ENCODE assay signal across 24 cellular contexts in the genomic region with DNA sequence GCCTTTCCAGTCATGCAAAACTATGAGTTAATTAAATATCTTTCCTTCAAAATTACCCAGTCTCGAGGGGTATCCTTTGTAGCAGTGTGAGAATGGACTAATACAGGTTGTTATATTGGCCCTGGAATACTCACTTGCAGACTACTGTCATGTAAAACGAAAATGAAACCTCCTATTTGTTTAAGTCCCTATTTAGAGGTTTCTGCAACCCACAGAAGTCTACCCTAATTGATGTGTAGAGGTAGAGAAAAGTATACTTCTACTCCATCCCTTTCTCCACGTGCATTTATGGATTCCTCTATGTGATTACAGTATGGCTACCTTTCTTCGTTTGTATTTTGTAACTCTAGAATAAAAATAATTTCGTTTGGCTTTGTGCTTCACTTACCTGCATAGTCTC.
DNase-seq lines count a peak whose midpoint lies in the region; ATAC-seq, FAIRE-seq and TF ChIP-seq lines count a peak whose summit lies in the region.
"Had no signal": no experiment of that assay in that cellular context is flagged by ENCODE, and none has a peak within 500 bp of the region (broad histone marks: within the 10 kb centered on the region; RNA-seq: fewer than 3 reads in every experiment).

No MANE protein-coding gene starts in this region.

- H3K27ac Mint-ChIP-seq in memory B cell: no peak overlapping the region
- no peak overlapping the region for H3K27ac Mint-ChIP-seq in osteocyte (ENCODE audit: unreplicated experiment)
- no peak overlapping the region for H3K27ac Mint-ChIP-seq in activated naive CD8-positive, alpha-beta T cell treated with anti-CD3 and anti-CD28 coated beads for 36 hours
- H3K27ac Mint-ChIP-seq: activated naive CD4-positive, alpha-beta T cell treated with anti-CD3 and anti-CD28 coated beads for 36 hours; activated T-cell treated with anti-CD3 and anti-CD28 coated beads, Interleukin-2, amount 50 U/mL, for 72 hours; dendritic cell treated with granulocyte-macrophage colony-stimulating factor and Interleukin-4, amounts not matched to agents 40 ng/mL and 50 ng/mL, for 4 days; T-helper 1 cell treated with Interleukin-12 subunit alpha and Interleukin-12 subunit beta and Interleukin-4 antibody, amounts not matched to agents 30 μg/mL and 1 μg/mL, for 36 hours had no signal

- H3K27ac ChIP-seq in HepG2 (ENCODE audit: extremely low read length, insufficient read depth, low read length) (no peak overlapping the region), right lobe of liver (no peak overlapping the region), Karpas-422 (ENCODE audit: low read length) (peak overlapping the region; percentile 20)
- H3K27ac ChIP-seq: BLaER1 treated with 17β-estradiol and CSF1 and Interleukin-3, amounts not matched to agents 10 nM and 100 nM; cardiac muscle cell; GM23248; skin epidermis; suprapubic skin had no signal

- H3K79me2 ChIP-seq in HepG2 (ENCODE audit: insufficient read depth, low read length) (no peaks in the 10 kb centered on the region), Karpas-422 (ENCODE audit: low read length) (no peaks in the 10 kb centered on the region)

- TF ChIP-seq POLR2A in HepG2 (IDR thresholded peaks at IDR 0.05; ENCODE audit: insufficient read depth in 1 of 2, low read depth in 2 of 2, low read length in 2 of 2) (no peak), right lobe of liver (IDR thresholded peaks at IDR 0.05) (no peak)

- no peak for ATAC-seq in HepG2
- no peak for ATAC-seq in right lobe of liver
- ATAC-seq in HG02798 (IDR thresholded peaks at IDR 0.05; ENCODE audit: poor library complexity, unreplicated experiment): peak; percentile 63
- no peak for ATAC-seq in memory B cell (ENCODE audit: low read depth)
- ATAC-seq: activated T-cell treated with anti-CD3 and anti-CD28 coated beads, Interleukin-2, amount 50 U/mL, for 72 hours had no signal

- POLR2A ChIA-PET in HepG2 (lab: Yijun Ruan, JAX): no interaction called here

- DNase-seq in HepG2 (ENCODE audit: low spot score): no peak
- DNase-seq in right lobe of liver: no peak
- peak; percentile 76 for DNase-seq in Karpas-422
- DNase-seq in memory B cell (ENCODE audit: low spot score in 2 of 2): no peak
- no peak for DNase-seq in NCI-H1930 (lab: John Stamatoyannopoulos, UW)
- DNase-seq in osteocyte (ENCODE audit: extremely low spot score, unreplicated experiment): no peak
- DNase-seq in activated naive CD8-positive, alpha-beta T cell treated with anti-CD3 and anti-CD28 coated beads for 36 hours: no peak
- DNase-seq: activated CD4-positive, alpha-beta T cell treated with anti-CD3 and anti-CD28 coated beads for 48 hours; activated naive CD4-positive, alpha-beta T cell treated with anti-CD3 and anti-CD28 coated beads for 36 hours; activated T-cell treated with anti-CD3 and anti-CD28 coated beads, Interleukin-2, amount 50 U/mL, for 72 hours; glutamatergic neuron; GM23248; mammary epithelial cell; NCI-H1436 treated with DMSO at 0.1 percent for 48 hours; NCI-H2171 treated with DMSO at 0.1 percent for 48 hours; NCI-H526; stimulated activated CD4-positive, alpha-beta T cell treated with anti-CD3 and anti-CD28 coated beads, Interleukin-1b, Interleukin-23, amount 100 ng/mL, for 48 hours had no signal

- TF ChIP-seq EP300 in HepG2 (IDR thresholded peaks at IDR 0.05; ENCODE audit: low read depth in 2 of 2, low read length in 2 of 2): no peak
- no peak for TF ChIP-seq EP300 in HepG2 (CRISPR knock-in tag; IDR thresholded peaks at IDR 0.05; ENCODE audit: borderline replicate concordance)

- intact Hi-C loops in HepG2 (cut with micrococcal nuclease; ENCODE audit: unreplicated experiment) (no loop called here), right lobe of liver (cut with DNase I) (no loop called here)

- in situ Hi-C loops in HepG2 (cut with HindIII; ENCODE audit: extremely low pct_ligation_motif_present, low pct_unique_long_range_greater_than_20kb): no loop called here

- H3K4me1 ChIP-seq in HepG2 (ENCODE audit: insufficient read depth, low read length) (no peaks in the 10 kb centered on the region), right lobe of liver (no peaks in the 10 kb centered on the region), Karpas-422 (ENCODE audit: low read length) (peaks cover 14% of the 10 kb centered on the region)
- H3K4me1 ChIP-seq: BLaER1 treated with 17β-estradiol and CSF1 and Interleukin-3, amounts not matched to agents 10 nM and 100 nM; suprapubic skin had no signal

- H4K20me1 ChIP-seq in HepG2 (ENCODE audit: insufficient read depth, low read length) (no peaks in the 10 kb centered on the region), Karpas-422 (ENCODE audit: insufficient read depth, low read depth, low read length) (no peaks in the 10 kb centered on the region)
- H4K20me1 ChIP-seq: BLaER1 treated with 17β-estradiol and CSF1 and Interleukin-3, amounts not matched to agents 10 nM and 100 nM had no signal

- H3K4me3 ChIP-seq in HepG2 (replicated peaks in 1 of 3; ENCODE audit: insufficient read depth in 1 of 3, low read depth in 2 of 3, low read length in 3 of 3) (no peak overlapping the region), right lobe of liver (no peak overlapping the region), Karpas-422 (ENCODE audit: low read length) (peak overlapping the region; percentile 47)
- H3K4me3 ChIP-seq: BLaER1 treated with 17β-estradiol and CSF1 and Interleukin-3, amounts not matched to agents 10 nM and 100 nM; cardiac muscle cell; GM23248; skin epidermis; suprapubic skin had no signal

- H3K4me1 Mint-ChIP-seq in memory B cell (peaks cover 2% of the 10 kb centered on the region), osteocyte (ENCODE audit: unreplicated experiment) (no peaks in the 10 kb centered on the region)
- H3K4me1 Mint-ChIP-seq in activated naive CD8-positive, alpha-beta T cell treated with anti-CD3 and anti-CD28 coated beads for 36 hours: no peaks in the 10 kb centered on the region

- no TSS peak for BruUV-seq in HepG2 (replicated peaks; lab: Mats Ljungman, UMichigan)

- H3K9ac ChIP-seq in HepG2 (ENCODE audit: insufficient read depth, low read depth, low read length): no peak overlapping the region
- peak overlapping the region; percentile 5; the same call in 1 of the 2 replicates for H3K9ac ChIP-seq in Karpas-422 (ENCODE audit: low read length)
- H3K9ac ChIP-seq: BLaER1 treated with 17β-estradiol and CSF1 and Interleukin-3, amounts not matched to agents 10 nM and 100 nM; GM23248 had no signal

- H3K27me3 Mint-ChIP-seq in memory B cell (no peaks in the 10 kb centered on the region), osteocyte (ENCODE audit: unreplicated experiment) (no peaks in the 10 kb centered on the region)
- no peaks in the 10 kb centered on the region for H3K27me3 Mint-ChIP-seq in activated naive CD8-positive, alpha-beta T cell treated with anti-CD3 and anti-CD28 coated beads for 36 hours
- H3K27me3 Mint-ChIP-seq: dendritic cell treated with granulocyte-macrophage colony-stimulating factor and Interleukin-4, amounts not matched to agents 40 ng/mL and 50 ng/mL, for 4 days had no signal

- peak overlapping the region; percentile 45 for H3K4me2 ChIP-seq in HepG2 (ENCODE audit: low read depth, low read length)
- H3K4me2 ChIP-seq in Karpas-422 (ENCODE audit: low read depth, low read length, poor library complexity, severe bottlenecking): peak overlapping the region; percentile 61

- H3K36me3 ChIP-seq in HepG2 (replicated peaks in 1 of 2; ENCODE audit: control insufficient read depth in 1 of 2, insufficient read depth in 2 of 2, low read length in 2 of 2) (no peaks in the 10 kb centered on the region), right lobe of liver (no peaks in the 10 kb centered on the region), Karpas-422 (ENCODE audit: insufficient read depth, low read length) (no peaks in the 10 kb centered on the region)
- H3K36me3 ChIP-seq: BLaER1 treated with 17β-estradiol and CSF1 and Interleukin-3, amounts not matched to agents 10 nM and 100 nM; cardiac muscle cell; suprapubic skin had no signal

- no peaks in the 10 kb centered on the region for H3K9me3 ChIP-seq in HepG2 (ENCODE audit: low read length)
- no peaks in the 10 kb centered on the region for H3K9me3 ChIP-seq in right lobe of liver
- H3K9me3 ChIP-seq in Karpas-422 (ENCODE audit: low read length): no peaks in the 10 kb centered on the region; the same call in 1 of the 2 replicates
- H3K9me3 ChIP-seq: BLaER1 treated with 17β-estradiol and CSF1 and Interleukin-3, amounts not matched to agents 10 nM and 100 nM; suprapubic skin had no signal

- CTCF ChIA-PET in HepG2 (lab: Yijun Ruan, JAX; ENCODE audit: low intra/inter-chr PET ratio, low total read pairs): no interaction called here

- no peaks in the 10 kb centered on the region for H3K27me3 ChIP-seq in HepG2 (ENCODE audit: control insufficient read depth in 1 of 2, insufficient read depth in 2 of 2, low read length in 2 of 2)
- H3K27me3 ChIP-seq in right lobe of liver: no peaks in the 10 kb centered on the region
- H3K27me3 ChIP-seq in Karpas-422 (ENCODE audit: low read length): no peaks in the 10 kb centered on the region
- H3K27me3 ChIP-seq: BLaER1 treated with 17β-estradiol and CSF1 and Interleukin-3, amounts not matched to agents 10 nM and 100 nM; cardiac muscle cell; suprapubic skin had no signal

- no peaks in the 10 kb centered on the region for H3K9me2 ChIP-seq in Karpas-422 (replicated peaks; ENCODE audit: insufficient read depth, low read length)

- H3K4me3 Mint-ChIP-seq in memory B cell (peak overlapping the region; percentile 68), osteocyte (ENCODE audit: unreplicated experiment) (no peak overlapping the region)
- no peak overlapping the region for H3K4me3 Mint-ChIP-seq in activated naive CD8-positive, alpha-beta T cell treated with anti-CD3 and anti-CD28 coated beads for 36 hours
- H3K4me3 Mint-ChIP-seq: activated naive CD4-positive, alpha-beta T cell treated with anti-CD3 and anti-CD28 coated beads for 36 hours; activated T-cell treated with anti-CD3 and anti-CD28 coated beads, Interleukin-2, amount 50 U/mL, for 72 hours; dendritic cell treated with granulocyte-macrophage colony-stimulating factor and Interleukin-4, amounts not matched to agents 40 ng/mL and 50 ng/mL, for 4 days; T-helper 1 cell treated with Interleukin-12 subunit alpha and Interleukin-12 subunit beta and Interleukin-4 antibody, amounts not matched to agents 30 μg/mL and 1 μg/mL, for 36 hours had no signal

- WGBS in HepG2 (ENCODE audit: low lambda C conversion rate): 1% methylated on average over 5 of the region's 5 CpGs
- WGBS in right lobe of liver (ENCODE audit: insufficient coverage, low coverage, low lambda C conversion rate, missing lambda C conversion rate): 49% methylated on average over 5 of the region's 5 CpGs

- H2AFZ ChIP-seq in HepG2 (ENCODE audit: low read length): no peak overlapping the region
- peak overlapping the region; percentile 87 for H2AFZ ChIP-seq in Karpas-422 (ENCODE audit: low read length)
- H2AFZ ChIP-seq: GM23248 had no signal

- H3K36me3 Mint-ChIP-seq in memory B cell (no peaks in the 10 kb centered on the region), osteocyte (ENCODE audit: unreplicated experiment) (no peaks in the 10 kb centered on the region)
- H3K36me3 Mint-ChIP-seq in activated naive CD8-positive, alpha-beta T cell treated with anti-CD3 and anti-CD28 coated beads for 36 hours: no peaks in the 10 kb centered on the region

- no peaks in the 10 kb centered on the region for H3K9me3 Mint-ChIP-seq in memory B cell
- H3K9me3 Mint-ChIP-seq in osteocyte (ENCODE audit: unreplicated experiment): no peaks in the 10 kb centered on the region
- peaks cover 1% of the 10 kb centered on the region for H3K9me3 Mint-ChIP-seq in activated naive CD8-positive, alpha-beta T cell treated with anti-CD3 and anti-CD28 coated beads for 36 hours
- H3K9me3 Mint-ChIP-seq: activated naive CD4-positive, alpha-beta T cell treated with anti-CD3 and anti-CD28 coated beads for 36 hours; dendritic cell treated with granulocyte-macrophage colony-stimulating factor and Interleukin-4, amounts not matched to agents 40 ng/mL and 50 ng/mL, for 4 days had no signal

- no peak for TF ChIP-seq RAD21 in HepG2 (CRISPR knock-in tag; IDR thresholded peaks at IDR 0.05)

- TF ChIP-seq CTCF in HepG2 (CRISPR knock-in tag; IDR thresholded peaks at IDR 0.05) (no peak), right lobe of liver (IDR thresholded peaks at IDR 0.05) (no peak), osteocyte (IDR thresholded peaks at IDR 0.05) (no peak)

- FAIRE-seq in HepG2 (lab: Jason Lieb, UNC): no peak
